Comparison of ENCODE assay signal across 12 cellular contexts in the genomic region with DNA sequence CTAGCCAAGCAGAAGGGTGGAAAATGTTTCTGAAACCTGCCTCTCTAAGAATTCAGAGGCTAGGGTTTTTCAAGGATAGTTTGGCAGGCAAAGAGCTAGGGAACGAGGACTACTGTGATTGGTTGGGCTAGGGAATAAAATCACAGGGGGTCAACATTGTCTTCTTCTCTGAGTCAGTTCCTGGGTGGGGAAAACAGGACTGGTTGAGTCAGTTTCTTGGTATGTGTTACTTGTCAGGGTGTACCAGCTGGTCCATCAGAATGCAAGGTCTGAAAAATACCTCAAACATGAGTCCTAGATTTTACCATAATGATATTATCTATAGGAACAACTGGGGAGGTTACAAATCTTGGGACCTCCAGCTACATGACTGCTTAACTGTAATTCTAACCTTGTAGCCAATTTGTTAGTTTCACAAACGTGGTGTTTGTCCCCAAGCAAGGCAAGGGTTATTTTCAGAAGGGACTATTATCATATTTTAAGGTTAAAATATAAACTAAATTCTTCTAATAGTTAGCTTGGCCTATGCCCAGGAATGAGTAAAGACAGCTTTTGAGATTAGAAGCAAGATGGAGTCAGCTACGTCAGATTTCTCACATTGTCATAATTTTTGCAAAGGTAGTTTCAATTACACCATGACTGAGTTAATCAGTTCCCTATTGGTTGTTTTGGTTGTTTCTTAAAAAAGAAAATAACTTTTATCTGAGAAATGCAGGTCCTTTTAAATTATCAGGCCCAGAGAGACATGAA.
DNase-seq lines count a peak whose midpoint lies in the region; ATAC-seq, FAIRE-seq and TF ChIP-seq lines count a peak whose summit lies in the region.
"Had no signal": no experiment of that assay in that cellular context is flagged by ENCODE, and none has a peak within 500 bp of the region (broad histone marks: within the 10 kb centered on the region; RNA-seq: fewer than 3 reads in every experiment).

No MANE protein-coding gene starts in this region.

- H3K27me3 ChIP-seq in MG63 (no peaks in the 10 kb centered on the region), pancreas (no peaks in the 10 kb centered on the region)

- POLR2A ChIA-PET in T-cell (lab: Charles Lee), result interaction anchor here in 1 of 2 donors (0.7 kb wide), 1 partner anchor 12 kb away, joined by 3 read pairs; no protein-coding TSS in a partner anchor

- no peaks in the 10 kb centered on the region for H3K36me3 ChIP-seq in MG63
- no peaks in the 10 kb centered on the region for H3K36me3 ChIP-seq in mesodermal cell (ENCODE audit: control insufficient read depth, insufficient read depth, low read length)
- no peaks in the 10 kb centered on the region for H3K36me3 ChIP-seq in pancreas

- H3K4me1 ChIP-seq in mesodermal cell (ENCODE audit: control insufficient read depth, insufficient read depth, low read length, poor library complexity, severe bottlenecking) (peaks cover 10% of the 10 kb centered on the region), pancreas (no peaks in the 10 kb centered on the region)

- H3K27ac Mint-ChIP-seq in T-cell, result no peak overlapping the region
- no peak overlapping the region for H3K27ac Mint-ChIP-seq in T-helper 2 cell treated with Interferon-gamma antibody and Interleukin-4, amounts not matched to agents 5 μg/mL and 100 μg/mL, for 36 hours

- H3K9me3 ChIP-seq in MG63 (peaks cover 11% of the 10 kb centered on the region), mesodermal cell (ENCODE audit: control insufficient read depth, low read length) (no peaks in the 10 kb centered on the region), pancreas (no peaks in the 10 kb centered on the region)

- no peak for ATAC-seq in HG02798 (IDR thresholded peaks at IDR 0.05; ENCODE audit: poor library complexity, unreplicated experiment)
- ATAC-seq in T-cell (replicated peaks in 1 of 4), result no peak
- no peak for ATAC-seq in pancreas

- H3K4me1 Mint-ChIP-seq in T-cell, result no peaks in the 10 kb centered on the region
- no peaks in the 10 kb centered on the region for H3K4me1 Mint-ChIP-seq in T-helper 2 cell treated with Interferon-gamma antibody and Interleukin-4, amounts not matched to agents 5 μg/mL and 100 μg/mL, for 36 hours (ENCODE audit: low read depth)

- WGBS in mesodermal cell (ENCODE audit: insufficient coverage in 2 of 2), 2 experiments, result 71 to 92% methylated on average over 1 of the region's 3 CpGs
- 36 to 38% methylated on average over 3 of the region's 3 CpGs for whole genome bisulfite sequencing in pancreas, 2 donors

- no peaks in the 10 kb centered on the region for H3K9me3 Mint-ChIP-seq in T-cell
- H3K9me3 Mint-ChIP-seq in T-helper 2 cell treated with Interferon-gamma antibody and Interleukin-4, amounts not matched to agents 5 μg/mL and 100 μg/mL, for 36 hours, result no peaks in the 10 kb centered on the region

- FAIRE-seq in pancreas (lab: Jason Lieb, UNC), result no peak

- no peak overlapping the region for H3K4me3 Mint-ChIP-seq in T-cell
- H3K4me3 Mint-ChIP-seq in T-helper 2 cell treated with Interferon-gamma antibody and Interleukin-4, amounts not matched to agents 5 μg/mL and 100 μg/mL, for 36 hours, result no peak overlapping the region

- peak overlapping the region; percentile 8 for H3K27ac ChIP-seq in mesodermal cell (ENCODE audit: low read depth, low read length, severe bottlenecking)
- H3K27ac ChIP-seq in pancreas, result no peak overlapping the region
- H3K27ac ChIP-seq: VCaP had no signal

- H3K27me3 Mint-ChIP-seq in T-cell, result peaks cover 0 to 3% of the 10 kb centered on the region in 2 donors
- no peaks in the 10 kb centered on the region for H3K27me3 Mint-ChIP-seq in T-helper 2 cell treated with Interferon-gamma antibody and Interleukin-4, amounts not matched to agents 5 μg/mL and 100 μg/mL, for 36 hours (ENCODE audit: low read depth)

- intact Hi-C loops in pancreas (cut with DNase I), result no loop called here

- H3K4me3 ChIP-seq in MG63 (no peak overlapping the region), cardiac fibroblast (replicated peaks in 1 of 2; ENCODE audit: low read depth in 2 of 2, low read length in 2 of 2) (no peak overlapping the region), mesodermal cell (ENCODE audit: extremely low read depth, insufficient read depth, low read length, poor library complexity, severe bottlenecking) (no peak overlapping the region), pancreas (no peak overlapping the region)

- TF ChIP-seq CTCF in cardiac fibroblast (IDR thresholded peaks at IDR 0.05; ENCODE audit: low read depth, low read length), result no peak
- TF ChIP-seq CTCF in pancreas (IDR thresholded peaks at IDR 0.05), result no peak

- DNase-seq in EH (ENCODE audit: low read depth) (peak; percentile 98), MG63 (peak; percentile 65), cardiac fibroblast (ENCODE audit: low read depth in 2 of 2) (peak; percentile 93 to 98), T-cell (no peak), pancreas (no peak)
- DNase-seq in T-helper 2 cell treated with Interferon-gamma antibody and Interleukin-4, amounts not matched to agents 5 μg/mL and 100 μg/mL, for 36 hours (ENCODE audit: low spot score), result no peak
- DNase-seq: DMS79, kidney, NCI-H1436 treated with DMSO at 0.1 percent for 48 hours had no signal

- no peaks in the 10 kb centered on the region for H3K36me3 Mint-ChIP-seq in T-cell
- H3K36me3 Mint-ChIP-seq in T-helper 2 cell treated with Interferon-gamma antibody and Interleukin-4, amounts not matched to agents 5 μg/mL and 100 μg/mL, for 36 hours (ENCODE audit: low read depth), result no peaks in the 10 kb centered on the region

- CTCF ChIA-PET in T-cell (lab: Charles Lee), result no interaction called here

Comparison
In these comparisons a context has a peak if more than half of its experiments do, and no peak if none do; other contexts are left out.
1. DNase-seq: peak in EH (single experiment), MG63 (single experiment) and cardiac fibroblast (2 of 2); none in T-cell (0 of 34), pancreas (0 of 6) and T-helper 2 cell treated with Interferon-gamma antibody and Interleukin-4, amounts not matched to agents 5 μg/mL and 100 μg/mL, for 36 hours (single experiment).